In genomic region chr11:118529584-118530175, GRCh38 we compare ENCODE assay signal across 8 cellular contexts. TPM values are rescaled to one million over a fixed set of nuclear protein-coding genes. Genes with fewer than 3 reads are reported as not detected.
A peak's percentile ranks its signal among the peaks of the same experiment; 100 is the strongest.
DNase-seq lines count a peak whose midpoint lies in the region; ATAC-seq and TF ChIP-seq lines count a peak whose summit lies in the region.
"Had no signal": no experiment of that assay in that cellular context is flagged by ENCODE, and none has a peak within 500 bp of the region (broad histone marks: within the 10 kb centered on the region; RNA-seq: fewer than 3 reads in every experiment).

No MANE protein-coding gene starts in this region.

- in situ Hi-C loops in GM23248 (cut with MboI) (no loop called here), gastrocnemius medialis (cut with MboI; ENCODE audit: low sequenced_read_pairs in 4 of 4) (no loop called here)

- no peaks in the 10 kb centered on the region for H3K4me1 ChIP-seq in GM23248 (ENCODE audit: insufficient read depth)
- H3K4me1 ChIP-seq in PC-9 (replicated peaks; ENCODE audit: insufficient read depth): peaks cover 19% of the 10 kb centered on the region
- H3K4me1 ChIP-seq in fibroblast of lung (ENCODE audit: control insufficient read depth, extremely low read depth, insufficient read depth, low read length): peaks cover 3% of the 10 kb centered on the region
- H3K4me1 ChIP-seq in gastrocnemius medialis: peaks cover 13 to 19% of the 10 kb centered on the region in 2 donors

- no peak for ATAC-seq in gastrocnemius medialis

- DNase-seq in GM23248: no peak
- DNase-seq in PC-9: no peak
- no peak for DNase-seq in fibroblast of lung (ENCODE audit: low read depth in 2 of 2)
- DNase-seq in gastrocnemius medialis: no peak
- DNase-seq in activated effector memory CD4-positive, alpha-beta T cell treated with anti-CD3 and anti-CD28 coated beads, Interleukin-2, amount 50 U/mL, for 16 hours: no peak
- DNase-seq in NCI-H187 (lab: John Stamatoyannopoulos, UW): no peak
- DNase-seq in NAMALWA (ENCODE audit: low spot score): no peak
- DNase-seq: NCI-H446 treated with DMSO at 0.1 percent for 48 hours had no signal

- no peak overlapping the region for H2AFZ ChIP-seq in GM23248
- no peak overlapping the region for H2AFZ ChIP-seq in PC-9
- no peak overlapping the region for H2AFZ ChIP-seq in fibroblast of lung (ENCODE audit: low read length)

- no peak overlapping the region for H3K9ac ChIP-seq in GM23248
- no peak overlapping the region for H3K9ac ChIP-seq in fibroblast of lung (ENCODE audit: insufficient read depth, low read length)

- no TSS peak for BruUV-seq in PC-9 (replicated peaks; lab: Mats Ljungman, UMichigan)

- H3K9me3 ChIP-seq in GM23248 (ENCODE audit: low read depth) (no peaks in the 10 kb centered on the region), PC-9 (ENCODE audit: insufficient read depth, low read depth) (no peaks in the 10 kb centered on the region), fibroblast of lung (ENCODE audit: control insufficient read depth, insufficient read depth, low read depth, low read length) (no peaks in the 10 kb centered on the region), gastrocnemius medialis (no peaks in the 10 kb centered on the region)

- H3K4me2 ChIP-seq in GM23248 (ENCODE audit: unreplicated experiment): peak overlapping the region; percentile 55
- peak overlapping the region; percentile 82 for H3K4me2 ChIP-seq in PC-9
- peak overlapping the region; percentile 77 for H3K4me2 ChIP-seq in fibroblast of lung (ENCODE audit: extremely low read depth, insufficient read depth, low read length)

- TF ChIP-seq POLR2A in gastrocnemius medialis (IDR thresholded peaks at IDR 0.05): no peak

- POLR2A ChIA-PET in PC-9 (lab: Charles Lee; ENCODE audit: unreplicated experiment): interaction anchor here (0.6 kb wide), 1 partner anchor 39 kb away, joined by 3 read pairs; no protein-coding TSS in a partner anchor

- H3K9me2 ChIP-seq in GM23248 (ENCODE audit: insufficient read depth) (no peaks in the 10 kb centered on the region), PC-9 (ENCODE audit: insufficient read depth) (no peaks in the 10 kb centered on the region)

- H3K27me3 ChIP-seq in GM23248 (replicated peaks; ENCODE audit: insufficient read depth) (no peaks in the 10 kb centered on the region), PC-9 (ENCODE audit: insufficient read depth, low read depth) (no peaks in the 10 kb centered on the region), fibroblast of lung (ENCODE audit: control insufficient read depth, insufficient read depth, low read length) (no peaks in the 10 kb centered on the region), gastrocnemius medialis (no peaks in the 10 kb centered on the region)

- no peaks in the 10 kb centered on the region for H3K79me2 ChIP-seq in GM23248 (ENCODE audit: insufficient read depth)
- no peaks in the 10 kb centered on the region for H3K79me2 ChIP-seq in PC-9 (ENCODE audit: low read depth)
- no peaks in the 10 kb centered on the region for H3K79me2 ChIP-seq in fibroblast of lung (ENCODE audit: control insufficient read depth, insufficient read depth, low read length)

- H3K27ac ChIP-seq in GM23248 (no peak overlapping the region), PC-9 (no peak overlapping the region), fibroblast of lung (ENCODE audit: insufficient read depth, low read length) (no peak overlapping the region), gastrocnemius medialis (peak overlapping the region in 3 of 4 donors; percentile 43 to 82 (median 82))

- H3K36me3 ChIP-seq in GM23248 (ENCODE audit: low read depth): no peaks in the 10 kb centered on the region
- no peaks in the 10 kb centered on the region for H3K36me3 ChIP-seq in PC-9 (ENCODE audit: low read depth)
- no peaks in the 10 kb centered on the region for H3K36me3 ChIP-seq in fibroblast of lung (ENCODE audit: control insufficient read depth, insufficient read depth, low read length)
- H3K36me3 ChIP-seq in gastrocnemius medialis: no peaks in the 10 kb centered on the region

- H3F3A ChIP-seq in GM23248 (ENCODE audit: insufficient read depth) (no peaks in the 10 kb centered on the region), PC-9 (ENCODE audit: insufficient read depth, low read depth) (peaks cover 15% of the 10 kb centered on the region)

- peak overlapping the region; percentile 74 for H3K4me3 ChIP-seq in GM23248
- H3K4me3 ChIP-seq in PC-9: peak overlapping the region; percentile 77
- H3K4me3 ChIP-seq in fibroblast of lung (replicated peaks in 1 of 4; ENCODE audit: control extremely low read depth in 1 of 4, insufficient read depth in 1 of 4, low read depth in 3 of 4, low read length in 4 of 4): peak overlapping the region in 3 of 4 experiments; percentile 66 to 80 (median 76)
- H3K4me3 ChIP-seq in gastrocnemius medialis: peak overlapping the region in 3 of 4 donors; percentile 60 to 85 (median 77)

- CTCF ChIA-PET in PC-9 (lab: Charles Lee): no interaction called here

- TF ChIP-seq CTCF in PC-9 (conservative IDR thresholded peaks at IDR 0.05) (no peak), fibroblast of lung (conservative IDR thresholded peaks at IDR 0.05 in 1 of 2, IDR thresholded peaks at IDR 0.05 in 1 of 2; ENCODE audit: low read depth in 1 of 2, low read length in 2 of 2) (no peak), gastrocnemius medialis (IDR thresholded peaks at IDR 0.05 in 4 of 5, conservative IDR thresholded peaks at IDR 0.05 in 1 of 5) (no peak)

- intact Hi-C loops in PC-9 (cut with micrococcal nuclease; ENCODE audit: unreplicated experiment) (loop anchor here (2.0 kb wide), 1 partner anchor 37 kb away; no protein-coding TSS in a partner anchor), gastrocnemius medialis (cut with DNase I; ENCODE audit: low total_unique reads) (loop anchor here (5.0 kb wide), 1 partner anchor 38 kb away; the partner anchor contains the start of gene IFT46)

- no peaks in the 10 kb centered on the region for H4K20me1 ChIP-seq in GM23248 (ENCODE audit: insufficient read depth)
- H4K20me1 ChIP-seq in PC-9 (ENCODE audit: insufficient read depth): no peaks in the 10 kb centered on the region
- no peaks in the 10 kb centered on the region for H4K20me1 ChIP-seq in fibroblast of lung (ENCODE audit: control insufficient read depth, extremely low read depth, insufficient read depth, low read length)

- WGBS in GM23248 (ENCODE audit: low coverage in 1 of 2, low lambda C conversion rate in 2 of 2, missing lambda C conversion rate in 2 of 2), 2 experiments: 42 to 46% methylated on average over 5 of the region's 5 CpGs

RNA-seq across cellular contexts. Expression of gene TMEM25, which starts 1.3 kb away (rescaled TPM):
- 4.2 and 10.6 TPM in 2 replicates for total RNA-seq in GM23248 (2014; rRNA removed; shearing (Covaris generic))
- polyA plus RNA-seq in GM23248 (2016; fragmentation: Nextera tagmentation; extraction: Ambion mirVana) (7.1 and 7.5 TPM in 2 replicates), fibroblast of lung (12.6 and 15.6 TPM in 2 replicates)
- total RNA-seq in PC-9 (2021) (14.1 and 21.2 TPM in 2 replicates), fibroblast of lung (16.4 and 21.3 TPM in 2 replicates), gastrocnemius medialis (10 to 100 TPM in 2 of 4 donors, 1 to 10 TPM in 2; 2.5 to 36.6 (median 10.7) TPM)
- polyA plus RNA-seq in fibroblast of lung (2012): 11.2 and 12.1 TPM in 2 replicates
- 31.4 and 41.9 TPM in 2 replicates for polyA minus RNA-seq in fibroblast of lung (ENCODE audit: low replicate concordance)

RNA-seq across cellular contexts. Expression of gene TTC36, which starts 2.4 kb away (rescaled TPM):
- 1.1 TPM in 1 of 2 replicates, not detected in the other for total RNA-seq in GM23248 (2014; rRNA removed; shearing (Covaris generic))
- polyA plus RNA-seq in GM23248 (2016; fragmentation: Nextera tagmentation; extraction: Ambion mirVana) (0.27 and 0.58 TPM in 2 replicates), fibroblast of lung (not detected in 2 replicates)
- total RNA-seq in PC-9 (2021) (0.41 and 1.4 TPM in 2 replicates), fibroblast of lung (0.99 and 1.0 TPM in 2 replicates), gastrocnemius medialis (1 to 10 TPM in 1 of 4 donors, under 1 TPM in 1, not detected in 2; 0.55 to 3.8 TPM)
- 0.37 and 0.63 TPM in 2 replicates for polyA plus RNA-seq in fibroblast of lung (2012)
- not detected in 2 replicates for polyA minus RNA-seq in fibroblast of lung (ENCODE audit: low replicate concordance)

RNA-seq across cellular contexts. Expression of gene IFT46, which starts 36.1 kb away (rescaled TPM):
- total RNA-seq in GM23248 (2014; rRNA removed; shearing (Covaris generic)): 38.1 and 49.5 TPM in 2 replicates
- polyA plus RNA-seq in GM23248 (2016; fragmentation: Nextera tagmentation; extraction: Ambion mirVana) (21.7 and 25.9 TPM in 2 replicates), fibroblast of lung (30.8 and 46.2 TPM in 2 replicates)
- total RNA-seq in PC-9 (2021) (19.2 and 22.1 TPM in 2 replicates), fibroblast of lung (28.8 and 32.5 TPM in 2 replicates), gastrocnemius medialis (10 to 100 TPM; 14.1 to 25.1 (median 15.4) TPM)
- 20.5 and 28.3 TPM in 2 replicates for polyA plus RNA-seq in fibroblast of lung (2012)
- polyA minus RNA-seq in fibroblast of lung (ENCODE audit: low replicate concordance): 34.7 and 45.3 TPM in 2 replicates

RNA-seq across cellular contexts. Expression of gene ARCN1, which starts 42.5 kb away (rescaled TPM):
- total RNA-seq in GM23248 (2014; rRNA removed; shearing (Covaris generic)): 187 and 191 TPM in 2 replicates
- 188 and 190 TPM in 2 replicates for polyA plus RNA-seq in GM23248 (2016; fragmentation: Nextera tagmentation; extraction: Ambion mirVana)
- 79.8 and 105 TPM in 2 replicates for total RNA-seq in PC-9 (2021)
- 87.8 and 116 TPM in 2 replicates for total RNA-seq in fibroblast of lung
- polyA plus RNA-seq in fibroblast of lung: 359 and 387 TPM in 2 replicates
- 158 and 178 TPM in 2 replicates for polyA plus RNA-seq in fibroblast of lung (2012)
- 105 and 106 TPM in 2 replicates for polyA minus RNA-seq in fibroblast of lung (ENCODE audit: low replicate concordance)
- 10 to 100 TPM; 48.7 to 78.7 (median 65.4) TPM for total RNA-seq in gastrocnemius medialis

Comparison
In these comparisons a context has a peak if more than half of its experiments do, and no peak if none do; other contexts are left out.
1. H3K27ac ChIP-seq: peak in gastrocnemius medialis (3 of 4); none in GM23248 (single experiment), PC-9 (single experiment) and fibroblast of lung (single experiment).
2. Peak in every context shown above with its lines, with median percentiles within 50 percentile points of each other: H3K4me2 ChIP-seq and H3K4me3 ChIP-seq.